Comparison of ENCODE assay signal across 1 cellular context in genomic region chr2:26238301-26238958, GRCh38.
TF ChIP-seq lines count a peak whose summit lies in the region.

No MANE protein-coding gene starts in this region.

TF ChIP-seq in HepG2, 621 proteins besides CTCF, POLR2A, EP300 and RAD21 (continued from another document and continues in another):
- TF ChIP-seq CCDC6 (CRISPR knock-in tag; IDR thresholded peaks at IDR 0.05) (no peak), BCL6 (CRISPR knock-in tag; IDR thresholded peaks at IDR 0.05) (peak; percentile 73), JDP2 (CRISPR knock-in tag; IDR thresholded peaks at IDR 0.05; ENCODE audit: borderline replicate concordance) (no peak), ZNF510 (CRISPR knock-in tag; IDR thresholded peaks at IDR 0.05; ENCODE audit: low read depth) (no peak), KAT7 (CRISPR knock-in tag; IDR thresholded peaks at IDR 0.05; ENCODE audit: borderline replicate concordance) (no peak), RXRA (CRISPR knock-in tag; IDR thresholded peaks at IDR 0.05) (peak; percentile 55; the same call in 1 of the 2 replicates), NFIB (CRISPR knock-in tag; IDR thresholded peaks at IDR 0.05; ENCODE audit: borderline replicate concordance) (no peak), MZF1 (CRISPR knock-in tag; IDR thresholded peaks at IDR 0.05; ENCODE audit: borderline replicate concordance) (no peak), ZNF75D (CRISPR knock-in tag; IDR thresholded peaks at IDR 0.05; ENCODE audit: borderline replicate concordance) (no peak), ZNF18 (CRISPR knock-in tag; IDR thresholded peaks at IDR 0.05; ENCODE audit: insufficient replicate concordance) (no peak), SRSF1 (optimal IDR thresholded peaks at IDR 0.05; ENCODE audit: low read depth, low read length) (no peak), YEATS2 (CRISPR knock-in tag; IDR thresholded peaks at IDR 0.05; ENCODE audit: borderline replicate concordance) (peak; percentile 25; the same call in 1 of the 2 replicates), RARG (CRISPR knock-in tag; IDR thresholded peaks at IDR 0.05; ENCODE audit: low read depth) (no peak), CENPT (CRISPR knock-in tag; IDR thresholded peaks at IDR 0.05; ENCODE audit: low read depth) (no peak), NCOA2 (CRISPR knock-in tag; IDR thresholded peaks at IDR 0.05) (peak; percentile 58; the same call in 1 of the 2 replicates), ZNF790 (CRISPR knock-in tag; IDR thresholded peaks at IDR 0.05; ENCODE audit: borderline replicate concordance) (no peak), POLR2AphosphoS5 (IDR thresholded peaks at IDR 0.05; ENCODE audit: low read depth, low read length) (no peak), HNRNPUL1 (IDR thresholded peaks at IDR 0.05; ENCODE audit: low read depth, low read length) (no peak)
- TF ChIP-seq, protein P1, sequence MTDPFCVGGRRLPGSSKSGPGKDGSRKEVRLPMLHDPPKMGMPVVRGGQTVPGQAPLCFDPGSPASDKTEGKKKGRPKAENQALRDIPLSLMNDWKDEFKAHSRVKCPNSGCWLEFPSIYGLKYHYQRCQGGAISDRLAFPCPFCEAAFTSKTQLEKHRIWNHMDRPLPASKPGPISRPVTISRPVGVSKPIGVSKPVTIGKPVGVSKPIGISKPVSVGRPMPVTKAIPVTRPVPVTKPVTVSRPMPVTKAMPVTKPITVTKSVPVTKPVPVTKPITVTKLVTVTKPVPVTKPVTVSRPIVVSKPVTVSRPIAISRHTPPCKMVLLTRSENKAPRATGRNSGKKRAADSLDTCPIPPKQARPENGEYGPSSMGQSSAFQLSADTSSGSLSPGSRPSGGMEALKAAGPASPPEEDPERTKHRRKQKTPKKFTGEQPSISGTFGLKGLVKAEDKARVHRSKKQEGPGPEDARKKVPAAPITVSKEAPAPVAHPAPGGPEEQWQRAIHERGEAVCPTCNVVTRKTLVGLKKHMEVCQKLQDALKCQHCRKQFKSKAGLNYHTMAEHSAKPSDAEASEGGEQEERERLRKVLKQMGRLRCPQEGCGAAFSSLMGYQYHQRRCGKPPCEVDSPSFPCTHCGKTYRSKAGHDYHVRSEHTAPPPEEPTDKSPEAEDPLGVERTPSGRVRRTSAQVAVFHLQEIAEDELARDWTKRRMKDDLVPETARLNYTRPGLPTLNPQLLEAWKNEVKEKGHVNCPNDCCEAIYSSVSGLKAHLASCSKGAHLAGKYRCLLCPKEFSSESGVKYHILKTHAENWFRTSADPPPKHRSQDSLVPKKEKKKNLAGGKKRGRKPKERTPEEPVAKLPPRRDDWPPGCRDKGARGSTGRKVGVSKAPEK (CRISPR knock-in tag; IDR thresholded peaks at IDR 0.05; ENCODE audit: borderline replicate concordance): no peak
- TF ChIP-seq, protein P2, sequence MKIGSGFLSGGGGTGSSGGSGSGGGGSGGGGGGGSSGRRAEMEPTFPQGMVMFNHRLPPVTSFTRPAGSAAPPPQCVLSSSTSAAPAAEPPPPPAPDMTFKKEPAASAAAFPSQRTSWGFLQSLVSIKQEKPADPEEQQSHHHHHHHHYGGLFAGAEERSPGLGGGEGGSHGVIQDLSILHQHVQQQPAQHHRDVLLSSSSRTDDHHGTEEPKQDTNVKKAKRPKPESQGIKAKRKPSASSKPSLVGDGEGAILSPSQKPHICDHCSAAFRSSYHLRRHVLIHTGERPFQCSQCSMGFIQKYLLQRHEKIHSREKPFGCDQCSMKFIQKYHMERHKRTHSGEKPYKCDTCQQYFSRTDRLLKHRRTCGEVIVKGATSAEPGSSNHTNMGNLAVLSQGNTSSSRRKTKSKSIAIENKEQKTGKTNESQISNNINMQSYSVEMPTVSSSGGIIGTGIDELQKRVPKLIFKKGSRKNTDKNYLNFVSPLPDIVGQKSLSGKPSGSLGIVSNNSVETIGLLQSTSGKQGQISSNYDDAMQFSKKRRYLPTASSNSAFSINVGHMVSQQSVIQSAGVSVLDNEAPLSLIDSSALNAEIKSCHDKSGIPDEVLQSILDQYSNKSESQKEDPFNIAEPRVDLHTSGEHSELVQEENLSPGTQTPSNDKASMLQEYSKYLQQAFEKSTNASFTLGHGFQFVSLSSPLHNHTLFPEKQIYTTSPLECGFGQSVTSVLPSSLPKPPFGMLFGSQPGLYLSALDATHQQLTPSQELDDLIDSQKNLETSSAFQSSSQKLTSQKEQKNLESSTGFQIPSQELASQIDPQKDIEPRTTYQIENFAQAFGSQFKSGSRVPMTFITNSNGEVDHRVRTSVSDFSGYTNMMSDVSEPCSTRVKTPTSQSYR (CRISPR knock-in tag; IDR thresholded peaks at IDR 0.05; ENCODE audit: borderline replicate concordance): no peak
- TF ChIP-seq, protein P3, sequence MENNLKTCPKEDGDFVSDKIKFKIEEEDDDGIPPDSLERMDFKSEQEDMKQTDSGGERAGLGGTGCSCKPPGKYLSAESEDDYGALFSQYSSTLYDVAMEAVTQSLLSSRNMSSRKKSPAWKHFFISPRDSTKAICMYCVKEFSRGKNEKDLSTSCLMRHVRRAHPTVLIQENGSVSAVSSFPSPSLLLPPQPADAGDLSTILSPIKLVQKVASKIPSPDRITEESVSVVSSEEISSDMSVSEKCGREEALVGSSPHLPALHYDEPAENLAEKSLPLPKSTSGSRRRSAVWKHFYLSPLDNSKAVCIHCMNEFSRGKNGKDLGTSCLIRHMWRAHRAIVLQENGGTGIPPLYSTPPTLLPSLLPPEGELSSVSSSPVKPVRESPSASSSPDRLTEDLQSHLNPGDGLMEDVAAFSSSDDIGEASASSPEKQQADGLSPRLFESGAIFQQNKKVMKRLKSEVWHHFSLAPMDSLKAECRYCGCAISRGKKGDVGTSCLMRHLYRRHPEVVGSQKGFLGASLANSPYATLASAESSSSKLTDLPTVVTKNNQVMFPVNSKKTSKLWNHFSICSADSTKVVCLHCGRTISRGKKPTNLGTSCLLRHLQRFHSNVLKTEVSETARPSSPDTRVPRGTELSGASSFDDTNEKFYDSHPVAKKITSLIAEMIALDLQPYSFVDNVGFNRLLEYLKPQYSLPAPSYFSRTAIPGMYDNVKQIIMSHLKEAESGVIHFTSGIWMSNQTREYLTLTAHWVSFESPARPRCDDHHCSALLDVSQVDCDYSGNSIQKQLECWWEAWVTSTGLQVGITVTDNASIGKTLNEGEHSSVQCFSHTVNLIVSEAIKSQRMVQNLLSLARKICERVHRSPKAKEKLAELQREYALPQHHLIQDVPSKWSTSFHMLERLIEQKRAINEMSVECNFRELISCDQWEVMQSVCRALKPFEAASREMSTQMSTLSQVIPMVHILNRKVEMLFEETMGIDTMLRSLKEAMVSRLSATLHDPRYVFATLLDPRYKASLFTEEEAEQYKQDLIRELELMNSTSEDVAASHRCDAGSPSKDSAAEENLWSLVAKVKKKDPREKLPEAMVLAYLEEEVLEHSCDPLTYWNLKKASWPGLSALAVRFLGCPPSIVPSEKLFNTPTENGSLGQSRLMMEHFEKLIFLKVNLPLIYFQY (CRISPR knock-in tag; IDR thresholded peaks at IDR 0.05; ENCODE audit: borderline replicate concordance): no peak
- TF ChIP-seq, protein P4, sequence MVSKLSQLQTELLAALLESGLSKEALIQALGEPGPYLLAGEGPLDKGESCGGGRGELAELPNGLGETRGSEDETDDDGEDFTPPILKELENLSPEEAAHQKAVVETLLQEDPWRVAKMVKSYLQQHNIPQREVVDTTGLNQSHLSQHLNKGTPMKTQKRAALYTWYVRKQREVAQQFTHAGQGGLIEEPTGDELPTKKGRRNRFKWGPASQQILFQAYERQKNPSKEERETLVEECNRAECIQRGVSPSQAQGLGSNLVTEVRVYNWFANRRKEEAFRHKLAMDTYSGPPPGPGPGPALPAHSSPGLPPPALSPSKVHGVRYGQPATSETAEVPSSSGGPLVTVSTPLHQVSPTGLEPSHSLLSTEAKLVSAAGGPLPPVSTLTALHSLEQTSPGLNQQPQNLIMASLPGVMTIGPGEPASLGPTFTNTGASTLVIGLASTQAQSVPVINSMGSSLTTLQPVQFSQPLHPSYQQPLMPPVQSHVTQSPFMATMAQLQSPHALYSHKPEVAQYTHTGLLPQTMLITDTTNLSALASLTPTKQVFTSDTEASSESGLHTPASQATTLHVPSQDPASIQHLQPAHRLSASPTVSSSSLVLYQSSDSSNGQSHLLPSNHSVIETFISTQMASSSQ (IDR thresholded peaks at IDR 0.05; ENCODE audit: low read depth): 0 out of 2 replicates have a peak, but pooled peaks have one; percentile 41
- TF ChIP-seq, protein P4 (CRISPR knock-in tag; IDR thresholded peaks at IDR 0.05; ENCODE audit: borderline replicate concordance): no peak
- TF ChIP-seq, protein P5, sequence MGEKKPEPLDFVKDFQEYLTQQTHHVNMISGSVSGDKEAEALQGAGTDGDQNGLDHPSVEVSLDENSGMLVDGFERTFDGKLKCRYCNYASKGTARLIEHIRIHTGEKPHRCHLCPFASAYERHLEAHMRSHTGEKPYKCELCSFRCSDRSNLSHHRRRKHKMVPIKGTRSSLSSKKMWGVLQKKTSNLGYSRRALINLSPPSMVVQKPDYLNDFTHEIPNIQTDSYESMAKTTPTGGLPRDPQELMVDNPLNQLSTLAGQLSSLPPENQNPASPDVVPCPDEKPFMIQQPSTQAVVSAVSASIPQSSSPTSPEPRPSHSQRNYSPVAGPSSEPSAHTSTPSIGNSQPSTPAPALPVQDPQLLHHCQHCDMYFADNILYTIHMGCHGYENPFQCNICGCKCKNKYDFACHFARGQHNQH (CRISPR knock-in tag; IDR thresholded peaks at IDR 0.05): no peak
- TF ChIP-seq, protein P6, sequence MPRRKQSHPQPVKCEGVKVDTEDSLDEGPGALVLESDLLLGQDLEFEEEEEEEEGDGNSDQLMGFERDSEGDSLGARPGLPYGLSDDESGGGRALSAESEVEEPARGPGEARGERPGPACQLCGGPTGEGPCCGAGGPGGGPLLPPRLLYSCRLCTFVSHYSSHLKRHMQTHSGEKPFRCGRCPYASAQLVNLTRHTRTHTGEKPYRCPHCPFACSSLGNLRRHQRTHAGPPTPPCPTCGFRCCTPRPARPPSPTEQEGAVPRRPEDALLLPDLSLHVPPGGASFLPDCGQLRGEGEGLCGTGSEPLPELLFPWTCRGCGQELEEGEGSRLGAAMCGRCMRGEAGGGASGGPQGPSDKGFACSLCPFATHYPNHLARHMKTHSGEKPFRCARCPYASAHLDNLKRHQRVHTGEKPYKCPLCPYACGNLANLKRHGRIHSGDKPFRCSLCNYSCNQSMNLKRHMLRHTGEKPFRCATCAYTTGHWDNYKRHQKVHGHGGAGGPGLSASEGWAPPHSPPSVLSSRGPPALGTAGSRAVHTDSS (CRISPR knock-in tag; conservative IDR thresholded peaks at IDR 0.05): no peak
- TF ChIP-seq, protein P7, sequence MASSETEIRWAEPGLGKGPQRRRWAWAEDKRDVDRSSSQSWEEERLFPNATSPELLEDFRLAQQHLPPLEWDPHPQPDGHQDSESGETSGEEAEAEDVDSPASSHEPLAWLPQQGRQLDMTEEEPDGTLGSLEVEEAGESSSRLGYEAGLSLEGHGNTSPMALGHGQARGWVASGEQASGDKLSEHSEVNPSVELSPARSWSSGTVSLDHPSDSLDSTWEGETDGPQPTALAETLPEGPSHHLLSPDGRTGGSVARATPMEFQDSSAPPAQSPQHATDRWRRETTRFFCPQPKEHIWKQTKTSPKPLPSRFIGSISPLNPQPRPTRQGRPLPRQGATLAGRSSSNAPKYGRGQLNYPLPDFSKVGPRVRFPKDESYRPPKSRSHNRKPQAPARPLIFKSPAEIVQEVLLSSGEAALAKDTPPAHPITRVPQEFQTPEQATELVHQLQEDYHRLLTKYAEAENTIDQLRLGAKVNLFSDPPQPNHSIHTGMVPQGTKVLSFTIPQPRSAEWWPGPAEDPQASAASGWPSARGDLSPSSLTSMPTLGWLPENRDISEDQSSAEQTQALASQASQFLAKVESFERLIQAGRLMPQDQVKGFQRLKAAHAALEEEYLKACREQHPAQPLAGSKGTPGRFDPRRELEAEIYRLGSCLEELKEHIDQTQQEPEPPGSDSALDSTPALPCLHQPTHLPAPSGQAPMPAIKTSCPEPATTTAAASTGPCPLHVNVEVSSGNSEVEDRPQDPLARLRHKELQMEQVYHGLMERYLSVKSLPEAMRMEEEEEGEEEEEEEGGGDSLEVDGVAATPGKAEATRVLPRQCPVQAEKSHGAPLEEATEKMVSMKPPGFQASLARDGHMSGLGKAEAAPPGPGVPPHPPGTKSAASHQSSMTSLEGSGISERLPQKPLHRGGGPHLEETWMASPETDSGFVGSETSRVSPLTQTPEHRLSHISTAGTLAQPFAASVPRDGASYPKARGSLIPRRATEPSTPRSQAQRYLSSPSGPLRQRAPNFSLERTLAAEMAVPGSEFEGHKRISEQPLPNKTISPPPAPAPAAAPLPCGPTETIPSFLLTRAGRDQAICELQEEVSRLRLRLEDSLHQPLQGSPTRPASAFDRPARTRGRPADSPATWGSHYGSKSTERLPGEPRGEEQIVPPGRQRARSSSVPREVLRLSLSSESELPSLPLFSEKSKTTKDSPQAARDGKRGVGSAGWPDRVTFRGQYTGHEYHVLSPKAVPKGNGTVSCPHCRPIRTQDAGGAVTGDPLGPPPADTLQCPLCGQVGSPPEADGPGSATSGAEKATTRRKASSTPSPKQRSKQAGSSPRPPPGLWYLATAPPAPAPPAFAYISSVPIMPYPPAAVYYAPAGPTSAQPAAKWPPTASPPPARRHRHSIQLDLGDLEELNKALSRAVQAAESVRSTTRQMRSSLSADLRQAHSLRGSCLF (CRISPR knock-in tag; IDR thresholded peaks at IDR 0.05; ENCODE audit: borderline replicate concordance): no peak
- TF ChIP-seq, protein P8, sequence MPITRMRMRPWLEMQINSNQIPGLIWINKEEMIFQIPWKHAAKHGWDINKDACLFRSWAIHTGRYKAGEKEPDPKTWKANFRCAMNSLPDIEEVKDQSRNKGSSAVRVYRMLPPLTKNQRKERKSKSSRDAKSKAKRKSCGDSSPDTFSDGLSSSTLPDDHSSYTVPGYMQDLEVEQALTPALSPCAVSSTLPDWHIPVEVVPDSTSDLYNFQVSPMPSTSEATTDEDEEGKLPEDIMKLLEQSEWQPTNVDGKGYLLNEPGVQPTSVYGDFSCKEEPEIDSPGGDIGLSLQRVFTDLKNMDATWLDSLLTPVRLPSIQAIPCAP (CRISPR knock-in tag; IDR thresholded peaks at IDR 0.05; ENCODE audit: low read depth): no peak
- TF ChIP-seq, protein P9, sequence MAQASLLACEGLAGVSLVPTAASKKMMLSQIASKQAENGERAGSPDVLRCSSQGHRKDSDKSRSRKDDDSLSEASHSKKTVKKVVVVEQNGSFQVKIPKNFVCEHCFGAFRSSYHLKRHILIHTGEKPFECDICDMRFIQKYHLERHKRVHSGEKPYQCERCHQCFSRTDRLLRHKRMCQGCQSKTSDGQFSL (CRISPR knock-in tag; IDR thresholded peaks at IDR 0.05): no peak
